In genomic region chr6:125749112-125749863, GRCh38 we compare ENCODE assay signal across 1 cellular context.
A peak's percentile ranks its signal among the peaks of the same experiment; 100 is the strongest.
TF ChIP-seq lines count a peak whose summit lies in the region.

HEY2 (plus strand) TSS chr6:125749632; CDS start chr6:125749777, 145 bp downstream.

TF ChIP-seq in K562, 482 proteins besides CTCF, POLR2A, EP300 and RAD21 (continued from another document and continues in another):
- TF ChIP-seq, protein P1, sequence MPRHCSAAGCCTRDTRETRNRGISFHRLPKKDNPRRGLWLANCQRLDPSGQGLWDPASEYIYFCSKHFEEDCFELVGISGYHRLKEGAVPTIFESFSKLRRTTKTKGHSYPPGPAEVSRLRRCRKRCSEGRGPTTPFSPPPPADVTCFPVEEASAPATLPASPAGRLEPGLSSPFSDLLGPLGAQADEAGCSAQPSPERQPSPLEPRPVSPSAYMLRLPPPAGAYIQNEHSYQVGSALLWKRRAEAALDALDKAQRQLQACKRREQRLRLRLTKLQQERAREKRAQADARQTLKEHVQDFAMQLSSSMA (CRISPR knock-in tag; IDR thresholded peaks at IDR 0.05), result no peak
- TF ChIP-seq C11orf30 (IDR thresholded peaks at IDR 0.05; ENCODE audit: low read depth), result no peak
- peak; percentile 79 for TF ChIP-seq GMEB1 (CRISPR knock-in tag; IDR thresholded peaks at IDR 0.05)
- no peak for TF ChIP-seq RBM22 (IDR thresholded peaks at IDR 0.05; ENCODE audit: low read depth, low read length, poor library complexity, severe bottlenecking)
- no peak for TF ChIP-seq SMARCE1 (IDR thresholded peaks at IDR 0.05)
- TF ChIP-seq ZNF133 (CRISPR knock-in tag; IDR thresholded peaks at IDR 0.05), result no peak
- no peak for TF ChIP-seq MTA2 (IDR thresholded peaks at IDR 0.05; ENCODE audit: low read depth)
- no peak for TF ChIP-seq TRIM28 (IDR thresholded peaks at IDR 0.05)
- TF ChIP-seq ZNF318 (IDR thresholded peaks at IDR 0.05; ENCODE audit: borderline replicate concordance in 1 of 2, low read depth in 1 of 2), result no peak
- TF ChIP-seq ZBTB7A (IDR thresholded peaks at IDR 0.05; ENCODE audit: borderline replicate concordance, control insufficient read depth, low read depth, low read length), result peak; percentile 15; the same call in 1 of the 2 replicates
- no peak for TF ChIP-seq THRAP3 (IDR thresholded peaks at IDR 0.05; ENCODE audit: borderline replicate concordance)
- TF ChIP-seq, protein P2, sequence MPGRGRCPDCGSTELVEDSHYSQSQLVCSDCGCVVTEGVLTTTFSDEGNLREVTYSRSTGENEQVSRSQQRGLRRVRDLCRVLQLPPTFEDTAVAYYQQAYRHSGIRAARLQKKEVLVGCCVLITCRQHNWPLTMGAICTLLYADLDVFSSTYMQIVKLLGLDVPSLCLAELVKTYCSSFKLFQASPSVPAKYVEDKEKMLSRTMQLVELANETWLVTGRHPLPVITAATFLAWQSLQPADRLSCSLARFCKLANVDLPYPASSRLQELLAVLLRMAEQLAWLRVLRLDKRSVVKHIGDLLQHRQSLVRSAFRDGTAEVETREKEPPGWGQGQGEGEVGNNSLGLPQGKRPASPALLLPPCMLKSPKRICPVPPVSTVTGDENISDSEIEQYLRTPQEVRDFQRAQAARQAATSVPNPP (IDR thresholded peaks at IDR 0.05; ENCODE audit: borderline replicate concordance, insufficient read depth, insufficient read length), result no peak
- peak; percentile 53; the same call in 1 of the 2 replicates for TF ChIP-seq ETV1 (tag; conservative IDR thresholded peaks at IDR 0.05; ENCODE audit: low read depth)
- TF ChIP-seq U2AF2 (optimal IDR thresholded peaks at IDR 0.05; ENCODE audit: low read depth, low read length), result no peak
- TF ChIP-seq, protein P3, sequence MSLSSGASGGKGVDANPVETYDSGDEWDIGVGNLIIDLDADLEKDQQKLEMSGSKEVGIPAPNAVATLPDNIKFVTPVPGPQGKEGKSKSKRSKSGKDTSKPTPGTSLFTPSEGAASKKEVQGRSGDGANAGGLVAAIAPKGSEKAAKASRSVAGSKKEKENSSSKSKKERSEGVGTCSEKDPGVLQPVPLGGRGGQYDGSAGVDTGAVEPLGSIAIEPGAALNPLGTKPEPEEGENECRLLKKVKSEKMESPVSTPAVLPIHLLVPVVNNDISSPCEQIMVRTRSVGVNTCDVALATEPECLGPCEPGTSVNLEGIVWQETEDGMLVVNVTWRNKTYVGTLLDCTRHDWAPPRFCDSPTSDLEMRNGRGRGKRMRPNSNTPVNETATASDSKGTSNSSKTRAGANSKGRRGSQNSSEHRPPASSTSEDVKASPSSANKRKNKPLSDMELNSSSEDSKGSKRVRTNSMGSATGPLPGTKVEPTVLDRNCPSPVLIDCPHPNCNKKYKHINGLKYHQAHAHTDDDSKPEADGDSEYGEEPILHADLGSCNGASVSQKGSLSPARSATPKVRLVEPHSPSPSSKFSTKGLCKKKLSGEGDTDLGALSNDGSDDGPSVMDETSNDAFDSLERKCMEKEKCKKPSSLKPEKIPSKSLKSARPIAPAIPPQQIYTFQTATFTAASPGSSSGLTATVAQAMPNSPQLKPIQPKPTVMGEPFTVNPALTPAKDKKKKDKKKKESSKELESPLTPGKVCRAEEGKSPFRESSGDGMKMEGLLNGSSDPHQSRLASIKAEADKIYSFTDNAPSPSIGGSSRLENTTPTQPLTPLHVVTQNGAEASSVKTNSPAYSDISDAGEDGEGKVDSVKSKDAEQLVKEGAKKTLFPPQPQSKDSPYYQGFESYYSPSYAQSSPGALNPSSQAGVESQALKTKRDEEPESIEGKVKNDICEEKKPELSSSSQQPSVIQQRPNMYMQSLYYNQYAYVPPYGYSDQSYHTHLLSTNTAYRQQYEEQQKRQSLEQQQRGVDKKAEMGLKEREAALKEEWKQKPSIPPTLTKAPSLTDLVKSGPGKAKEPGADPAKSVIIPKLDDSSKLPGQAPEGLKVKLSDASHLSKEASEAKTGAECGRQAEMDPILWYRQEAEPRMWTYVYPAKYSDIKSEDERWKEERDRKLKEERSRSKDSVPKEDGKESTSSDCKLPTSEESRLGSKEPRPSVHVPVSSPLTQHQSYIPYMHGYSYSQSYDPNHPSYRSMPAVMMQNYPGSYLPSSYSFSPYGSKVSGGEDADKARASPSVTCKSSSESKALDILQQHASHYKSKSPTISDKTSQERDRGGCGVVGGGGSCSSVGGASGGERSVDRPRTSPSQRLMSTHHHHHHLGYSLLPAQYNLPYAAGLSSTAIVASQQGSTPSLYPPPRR (CRISPR knock-in tag; IDR thresholded peaks at IDR 0.05; ENCODE audit: borderline replicate concordance), result no peak
- TF ChIP-seq, protein P4, sequence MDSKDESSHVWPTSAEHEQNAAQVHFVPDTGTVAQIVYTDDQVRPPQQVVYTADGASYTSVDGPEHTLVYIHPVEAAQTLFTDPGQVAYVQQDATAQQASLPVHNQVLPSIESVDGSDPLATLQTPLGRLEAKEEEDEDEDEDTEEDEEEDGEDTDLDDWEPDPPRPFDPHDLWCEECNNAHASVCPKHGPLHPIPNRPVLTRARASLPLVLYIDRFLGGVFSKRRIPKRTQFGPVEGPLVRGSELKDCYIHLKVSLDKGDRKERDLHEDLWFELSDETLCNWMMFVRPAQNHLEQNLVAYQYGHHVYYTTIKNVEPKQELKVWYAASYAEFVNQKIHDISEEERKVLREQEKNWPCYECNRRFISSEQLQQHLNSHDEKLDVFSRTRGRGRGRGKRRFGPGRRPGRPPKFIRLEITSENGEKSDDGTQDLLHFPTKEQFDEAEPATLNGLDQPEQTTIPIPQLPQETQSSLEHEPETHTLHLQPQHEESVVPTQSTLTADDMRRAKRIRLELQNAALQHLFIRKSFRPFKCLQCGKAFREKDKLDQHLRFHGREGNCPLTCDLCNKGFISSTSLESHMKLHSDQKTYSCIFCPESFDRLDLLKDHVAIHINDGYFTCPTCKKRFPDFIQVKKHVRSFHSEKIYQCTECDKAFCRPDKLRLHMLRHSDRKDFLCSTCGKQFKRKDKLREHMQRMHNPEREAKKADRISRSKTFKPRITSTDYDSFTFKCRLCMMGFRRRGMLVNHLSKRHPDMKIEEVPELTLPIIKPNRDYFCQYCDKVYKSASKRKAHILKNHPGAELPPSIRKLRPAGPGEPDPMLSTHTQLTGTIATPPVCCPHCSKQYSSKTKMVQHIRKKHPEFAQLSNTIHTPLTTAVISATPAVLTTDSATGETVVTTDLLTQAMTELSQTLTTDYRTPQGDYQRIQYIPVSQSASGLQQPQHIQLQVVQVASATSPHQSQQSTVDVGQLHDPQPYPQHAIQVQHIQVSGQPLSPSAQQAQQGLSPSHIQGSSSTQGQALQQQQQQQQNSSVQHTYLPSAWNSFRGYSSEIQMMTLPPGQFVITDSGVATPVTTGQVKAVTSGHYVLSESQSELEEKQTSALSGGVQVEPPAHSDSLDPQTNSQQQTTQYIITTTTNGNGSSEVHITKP (IDR thresholded peaks at IDR 0.05; ENCODE audit: partially characterized antibody), result no peak
- TF ChIP-seq PRMT5 (CRISPR knock-in tag; IDR thresholded peaks at IDR 0.05), result no peak
- no peak for TF ChIP-seq HNRNPL (IDR thresholded peaks at IDR 0.05; ENCODE audit: low read depth, low read length)
- peak; percentile 48; the same call in 1 of the 2 replicates for TF ChIP-seq PHF8 (IDR thresholded peaks at IDR 0.05; ENCODE audit: borderline replicate concordance, low read length)
- no peak for TF ChIP-seq PKNOX1 (IDR thresholded peaks at IDR 0.05)
- TF ChIP-seq MYC (IDR thresholded peaks at IDR 0.05; ENCODE audit: low read depth, low read length), result peak; percentile 46
- TF ChIP-seq MYC (CRISPR knock-in tag; IDR thresholded peaks at IDR 0.05; ENCODE audit: borderline replicate concordance, low read depth), result no peak
- TF ChIP-seq ARID1B (IDR thresholded peaks at IDR 0.05), result no peak
- TF ChIP-seq ZNF717 (CRISPR knock-in tag; IDR thresholded peaks at IDR 0.05), result no peak
- TF ChIP-seq NUFIP1 (IDR thresholded peaks at IDR 0.05; ENCODE audit: partially characterized antibody), result no peak
- peak in 1 of 2 experiments; percentile 50; a peak in 2 of 4 replicates for TF ChIP-seq MNT (conservative IDR thresholded peaks at IDR 0.05)
- TF ChIP-seq ZNF561 (CRISPR knock-in tag; conservative IDR thresholded peaks at IDR 0.05), result no peak
- no peak for TF ChIP-seq NFE2L1 (tag; IDR thresholded peaks at IDR 0.05; ENCODE audit: borderline replicate concordance, low read depth)
- no peak for TF ChIP-seq SMARCB1 (IDR thresholded peaks at IDR 0.05; ENCODE audit: insufficient read length, low read depth)
